ENCODE assay signal across 21 cellular contexts in genomic region chr11:98365185-98365584, GRCh38.
DNase-seq lines count a peak whose midpoint lies in the region; ATAC-seq and TF ChIP-seq lines count a peak whose summit lies in the region.
"Had no signal": no experiment of that assay in that cellular context is flagged by ENCODE, and none has a peak within 500 bp of the region (broad histone marks: within the 10 kb centered on the region; RNA-seq: fewer than 3 reads in every experiment).

No MANE protein-coding gene starts in this region.

- no peak overlapping the region for H3K27ac ChIP-seq in RWPE1
- H3K27ac ChIP-seq: BLaER1, KMS-11, SJCRH30 had no signal

- ATAC-seq in HG03175 (IDR thresholded peaks at IDR 0.05; ENCODE audit: unreplicated experiment): no peak
- ATAC-seq: HCT116 had no signal

- peak; percentile 74 for DNase-seq in ELR (ENCODE audit: low read depth)
- peak; percentile 3 for DNase-seq in HT1080 (ENCODE audit: low read depth)
- DNase-seq in RWPE1 (ENCODE audit: low spot score): peak; percentile 1
- DNase-seq in renal cortical epithelial cell (ENCODE audit: low read depth): peak; percentile 13
- DNase-seq in activated CD4-positive, alpha-beta T cell treated with anti-CD3 and anti-CD28 coated beads for 1 hour: no peak
- DNase-seq in germinal center (ENCODE audit: low spot score): no peak
- DNase-seq: CD4-positive, alpha-beta T cell; COR-L47; DMS 273 treated with DMSO at 0.1 percent for 48 hours; GF-D8; MV-4-11; NCI-H1694 treated with DMSO at 0.1 percent for 48 hours; NCI-H2081 treated with DMSO at 0.1 percent for 48 hours; NCI-H446; NCI-H526 treated with DMSO at 0.1 percent for 48 hours; OCI-M1; SJCRH30 had no signal

- no peak for TF ChIP-seq CTCF in RWPE1 (conservative IDR thresholded peaks at IDR 0.05; ENCODE audit: low read depth)

- CTCF ChIA-PET in RWPE1 (lab: Yijun Ruan, JAX): no interaction called here

- POLR2A ChIA-PET in RWPE1 (lab: Yijun Ruan, JAX; ENCODE audit: low non-redundant PET): no interaction called here

Comparison
In these comparisons a context has a peak if more than half of its experiments do, and no peak if none do; other contexts are left out.
1. DNase-seq: peak in ELR (single experiment), HT1080 (single experiment), RWPE1 (single experiment) and renal cortical epithelial cell (single experiment); none in activated CD4-positive, alpha-beta T cell treated with anti-CD3 and anti-CD28 coated beads for 1 hour (single experiment) and germinal center (single experiment).